7 cellular contexts compared by ENCODE assay signal in genomic region chr19:11598103-11598483, GRCh38. TPM values are rescaled to one million over a fixed set of nuclear protein-coding genes. Genes with fewer than 3 reads are reported as not detected.
A peak's percentile ranks its signal among the peaks of the same experiment; 100 is the strongest.
DNase-seq lines count a peak whose midpoint lies in the region; ATAC-seq lines count a peak whose summit lies in the region.

No MANE protein-coding gene starts in this region.

- no peaks in the 10 kb centered on the region for H3K27me3 ChIP-seq in HUES48 (ENCODE audit: control insufficient read depth, insufficient read depth, low read length)

- peaks cover 7% of the 10 kb centered on the region for H3K36me3 ChIP-seq in HUES48 (ENCODE audit: control insufficient read depth, insufficient read depth, low read length)

- H3K4me3 Mint-ChIP-seq in activated T-helper 17 cell treated with anti-CD3 and anti-CD28 coated beads, Interleukin-2, amount 50 U/mL, for 72 hours = peak overlapping the region; percentile 88
- H3K4me3 Mint-ChIP-seq in stimulated activated naive CD8-positive, alpha-beta T cell treated with anti-CD3 and anti-CD28 coated beads, Interleukin-15, amount 100 ng/mL, for 72 hours = peak overlapping the region; percentile 89 to 98

- H3K9ac ChIP-seq in HUES48 (ENCODE audit: low read depth, low read length) = peak overlapping the region; percentile 100

- H3K9me3 Mint-ChIP-seq in activated T-helper 17 cell treated with anti-CD3 and anti-CD28 coated beads, Interleukin-2, amount 50 U/mL, for 72 hours = no peaks in the 10 kb centered on the region
- H3K9me3 Mint-ChIP-seq in stimulated activated naive CD8-positive, alpha-beta T cell treated with anti-CD3 and anti-CD28 coated beads, Interleukin-15, amount 100 ng/mL, for 72 hours = peaks cover 0 to 5% of the 10 kb centered on the region in 2 donors

- DNase-seq in stimulated activated naive CD8-positive, alpha-beta T cell treated with anti-CD3 and anti-CD28 coated beads, Interleukin-15, amount 100 ng/mL, for 72 hours = no peak
- no peak for DNase-seq in NK-92 treated with Interleukin-12 subunit alpha and Interleukin-12 subunit beta, amount 100 ng/mL, for 24 hours (lab: John Stamatoyannopoulos, UW)

- H3K4me1 Mint-ChIP-seq in activated T-helper 17 cell treated with anti-CD3 and anti-CD28 coated beads, Interleukin-2, amount 50 U/mL, for 72 hours = no peaks in the 10 kb centered on the region
- peaks cover 46% of the 10 kb centered on the region for H3K4me1 Mint-ChIP-seq in stimulated activated naive CD8-positive, alpha-beta T cell treated with anti-CD3 and anti-CD28 coated beads, Interleukin-15, amount 100 ng/mL, for 72 hours

- peak overlapping the region; percentile 98 for H3K27ac ChIP-seq in HUES48 (ENCODE audit: low read depth, low read length)

- peaks cover 11% of the 10 kb centered on the region for H3K36me3 Mint-ChIP-seq in activated T-helper 17 cell treated with anti-CD3 and anti-CD28 coated beads, Interleukin-2, amount 50 U/mL, for 72 hours (ENCODE audit: low read depth)

- H3K4me3 ChIP-seq in HUES48 (ENCODE audit: low read depth, low read length) (peak overlapping the region; percentile 94), iPS-18c (ENCODE audit: insufficient read depth, low read depth, low read length) (peak overlapping the region; percentile 98)

- no peak for ATAC-seq in activated T-helper 17 cell treated with anti-CD3 and anti-CD28 coated beads, Interleukin-2, amount 50 U/mL, for 72 hours (replicated peaks)
- ATAC-seq in stimulated activated naive CD8-positive, alpha-beta T cell treated with anti-CD3 and anti-CD28 coated beads, Interleukin-15, amount 100 ng/mL, for 72 hours = no peak
- ATAC-seq in GM18861 (IDR thresholded peaks at IDR 0.05; ENCODE audit: unreplicated experiment) = no peak
- no peak for ATAC-seq in GM21737 (IDR thresholded peaks at IDR 0.05; ENCODE audit: unreplicated experiment)

- peak overlapping the region; percentile 84 for H3K27ac Mint-ChIP-seq in activated T-helper 17 cell treated with anti-CD3 and anti-CD28 coated beads, Interleukin-2, amount 50 U/mL, for 72 hours
- peak overlapping the region in 1 of 2 donors; percentile 29 for H3K27ac Mint-ChIP-seq in stimulated activated naive CD8-positive, alpha-beta T cell treated with anti-CD3 and anti-CD28 coated beads, Interleukin-15, amount 100 ng/mL, for 72 hours

- H3K27me3 Mint-ChIP-seq in activated T-helper 17 cell treated with anti-CD3 and anti-CD28 coated beads, Interleukin-2, amount 50 U/mL, for 72 hours = no peaks in the 10 kb centered on the region
- no peaks in the 10 kb centered on the region for H3K27me3 Mint-ChIP-seq in stimulated activated naive CD8-positive, alpha-beta T cell treated with anti-CD3 and anti-CD28 coated beads, Interleukin-15, amount 100 ng/mL, for 72 hours

- no peaks in the 10 kb centered on the region for H3K4me1 ChIP-seq in HUES48 (ENCODE audit: control insufficient read depth, insufficient read depth, low read length)

- H3K9me3 ChIP-seq in HUES48 (ENCODE audit: control insufficient read depth, insufficient read depth, low read length) (no peaks in the 10 kb centered on the region; the same call in 1 of the 2 replicates), iPS-18c (ENCODE audit: control insufficient read depth, insufficient read depth, low read length) (no peaks in the 10 kb centered on the region)

RNA-seq across cellular contexts. Expression of gene ZNF627, which starts 0.8 kb away (rescaled TPM):
- total RNA-seq in activated T-helper 17 cell treated with anti-CD3 and anti-CD28 coated beads, Interleukin-2, amount 50 U/mL, for 72 hours = 1 to 10 TPM; 4.6 to 5.9 TPM

RNA-seq across cellular contexts. Expression of gene ACP5, which starts 20.6 kb away (rescaled TPM):
- 10 to 100 TPM; 19.9 to 26.3 TPM for total RNA-seq in activated T-helper 17 cell treated with anti-CD3 and anti-CD28 coated beads, Interleukin-2, amount 50 U/mL, for 72 hours

RNA-seq across cellular contexts. Expression of gene ELOF1, which starts 39.1 kb away (rescaled TPM):
- 10 to 100 TPM; 48.0 to 66.5 TPM for total RNA-seq in activated T-helper 17 cell treated with anti-CD3 and anti-CD28 coated beads, Interleukin-2, amount 50 U/mL, for 72 hours

RNA-seq across cellular contexts. Expression of gene CNN1, which starts 59.4 kb away (rescaled TPM):
- total RNA-seq in activated T-helper 17 cell treated with anti-CD3 and anti-CD28 coated beads, Interleukin-2, amount 50 U/mL, for 72 hours = not detected
